In genomic region chr2:38142627-38143026, GRCh38 we compare ENCODE assay signal across 17 cellular contexts.
DNase-seq lines count a peak whose midpoint lies in the region; ATAC-seq and TF ChIP-seq lines count a peak whose summit lies in the region.
"Had no signal": no experiment of that assay in that cellular context is flagged by ENCODE, and none has a peak within 500 bp of the region (broad histone marks: within the 10 kb centered on the region; RNA-seq: fewer than 3 reads in every experiment).

No MANE protein-coding gene starts in this region.

- H3K4ac ChIP-seq in mesenchymal stem cell (ENCODE audit: low read depth in 1 of 2, low read length in 2 of 2): no peak overlapping the region

- no peak overlapping the region for H2BK5ac ChIP-seq in mesenchymal stem cell (ENCODE audit: low read depth, low read length, poor library complexity, severe bottlenecking)

- no peak overlapping the region for H3K4me2 ChIP-seq in mesenchymal stem cell (ENCODE audit: low read length, poor library complexity, severe bottlenecking)
- H3K4me2 ChIP-seq: A549; BLaER1 treated with 17β-estradiol and CSF1 and Interleukin-3, amounts not matched to agents 10 nM and 100 nM had no signal

- no peak overlapping the region for H3K9ac ChIP-seq in mesenchymal stem cell (ENCODE audit: low read length)
- H3K9ac ChIP-seq: BLaER1 treated with 17β-estradiol and CSF1 and Interleukin-3, amounts not matched to agents 10 nM and 100 nM had no signal

- no peak overlapping the region for H3K4me3 ChIP-seq in heart right ventricle
- H3K4me3 ChIP-seq in mesenchymal stem cell (ENCODE audit: insufficient read depth in 1 of 2, low read depth in 1 of 2, low read length in 2 of 2): no peak overlapping the region
- H3K4me3 ChIP-seq: A549; BLaER1 treated with 17β-estradiol and CSF1 and Interleukin-3, amounts not matched to agents 10 nM and 100 nM had no signal

- H3K23ac ChIP-seq in mesenchymal stem cell (ENCODE audit: low read length in 2 of 2): no peak overlapping the region

- H2BK120ac ChIP-seq in mesenchymal stem cell (ENCODE audit: low read depth, low read length): no peak overlapping the region

- no peak overlapping the region for H4K91ac ChIP-seq in mesenchymal stem cell (ENCODE audit: low read length)

- H3K36me3 ChIP-seq in heart right ventricle: no peaks in the 10 kb centered on the region
- peaks cover 8 to 11% of the 10 kb centered on the region in 2 experiments for H3K36me3 ChIP-seq in mesenchymal stem cell (ENCODE audit: control insufficient read depth in 1 of 2, insufficient read depth in 2 of 2, low read depth in 1 of 2, low read length in 2 of 2)
- H3K36me3 ChIP-seq: BLaER1 treated with 17β-estradiol and CSF1 and Interleukin-3, amounts not matched to agents 10 nM and 100 nM had no signal

- H3K79me1 ChIP-seq in mesenchymal stem cell (replicated peaks; ENCODE audit: low read length, poor library complexity, severe bottlenecking): peaks cover 2% of the 10 kb centered on the region

- H2AFZ ChIP-seq in mesenchymal stem cell (ENCODE audit: low read depth, low read length): no peak overlapping the region

- no peak overlapping the region for H2BK15ac ChIP-seq in mesenchymal stem cell (ENCODE audit: low read depth, poor library complexity, severe bottlenecking)

- 87 to 89% methylated on average over 4 of the region's 4 CpGs for WGBS in heart right ventricle, 2 donors
- over 99% methylated on average over 4 of the region's 4 CpGs for WGBS in mesenchymal stem cell

- peaks cover 0 to 42% (median 12%) of the 10 kb centered on the region in 9 donors for H3K4me1 ChIP-seq in heart right ventricle
- peaks cover 2% of the 10 kb centered on the region for H3K4me1 ChIP-seq in mesenchymal stem cell (ENCODE audit: control insufficient read depth, insufficient read depth, low read depth, low read length)

- intact Hi-C loops in heart right ventricle (cut with DNase I) (no loop called here), Right ventricle myocardium inferior (cut with DNase I) (no loop called here), left ventricle myocardium superior (cut with micrococcal nuclease) (no loop called here), cardiac septum (cut with DNase I) (no loop called here)

- no peak overlapping the region for H3K18ac ChIP-seq in mesenchymal stem cell (ENCODE audit: low read depth in 1 of 2, low read length in 2 of 2)

- no peak overlapping the region for H3K14ac ChIP-seq in mesenchymal stem cell (ENCODE audit: low read length in 2 of 2)

- TF ChIP-seq CTCF in heart right ventricle (IDR thresholded peaks at IDR 0.05): no peak

- H3K27me3 ChIP-seq in heart right ventricle (no peaks in the 10 kb centered on the region), mesenchymal stem cell (ENCODE audit: control insufficient read depth in 1 of 2, insufficient read depth in 1 of 2, low read length in 2 of 2) (no peaks in the 10 kb centered on the region)
- H3K27me3 ChIP-seq: BLaER1 treated with 17β-estradiol and CSF1 and Interleukin-3, amounts not matched to agents 10 nM and 100 nM had no signal

- H2BK12ac ChIP-seq in mesenchymal stem cell (ENCODE audit: low read length in 2 of 2): no peak overlapping the region

- H2AK5ac ChIP-seq in mesenchymal stem cell (ENCODE audit: low read length, severe bottlenecking): peak overlapping the region; percentile 75

- peak in 1 of 8 donors; percentile 50 for ATAC-seq in heart right ventricle
- ATAC-seq in Right ventricle myocardium inferior: no peak
- ATAC-seq in left ventricle myocardium superior: peak; percentile 56
- ATAC-seq: A549; CD8-positive, alpha-beta T cell had no signal

- no peak overlapping the region for H4K8ac ChIP-seq in mesenchymal stem cell (ENCODE audit: low read length)

- DNase-seq in heart right ventricle: no peak
- DNase-seq in Right ventricle myocardium inferior (ENCODE audit: missing footprints): no peak
- no peak for DNase-seq in left ventricle myocardium superior
- DNase-seq in cardiac septum (ENCODE audit: low spot score): no peak
- no peak for DNase-seq in mesenchymal stem cell
- DNase-seq in activated naive CD4-positive, alpha-beta T cell treated with anti-CD3 and anti-CD28 coated beads, Interleukin-2, amount 50 U/mL, for 16 hours: no peak
- DNase-seq: AML-193; Caco-2; Calu3; CD4-positive, alpha-beta T cell; CD8-positive, alpha-beta T cell; DMS79 treated with DMSO at 0.1 percent for 48 hours; GF-D8 had no signal

- H3K9me3 ChIP-seq in heart right ventricle (peaks cover 0 to 15% (median 0%) of the 10 kb centered on the region in 11 donors), mesenchymal stem cell (ENCODE audit: control insufficient read depth, low read length) (peaks cover 9% of the 10 kb centered on the region)
- H3K9me3 ChIP-seq: Caco-2 had no signal

- H3K27ac ChIP-seq in heart right ventricle (peak overlapping the region in 6 of 10 donors; percentile 3 to 45 (median 27)), mesenchymal stem cell (ENCODE audit: low read length, poor library complexity, severe bottlenecking) (no peak overlapping the region)
- H3K27ac ChIP-seq: 22Rv1; A549; BLaER1 treated with 17β-estradiol and CSF1 and Interleukin-3, amounts not matched to agents 10 nM and 100 nM; C4-2B had no signal
